In genomic region chr21:45010860-45011259, GRCh38 we compare ENCODE assay signal across 1 cellular context.
TF ChIP-seq lines count a peak whose summit lies in the region.

No MANE protein-coding gene starts in this region.

TF ChIP-seq in IMR-90, 13 proteins besides CTCF, POLR2A, EP300 and RAD21:
- TF ChIP-seq ELK1 (IDR thresholded peaks at IDR 0.05; ENCODE audit: borderline replicate concordance, low read depth, low read length) (no peak), RFX5 (IDR thresholded peaks at IDR 0.05; ENCODE audit: low read depth, low read length) (no peak), CEBPB (IDR thresholded peaks at IDR 0.05; ENCODE audit: low read depth, low read length) (no peak), CHD1 (IDR thresholded peaks at IDR 0.05; ENCODE audit: low read depth, low read length) (no peak), MXI1 (IDR thresholded peaks at IDR 0.05; ENCODE audit: borderline replicate concordance, low read depth, low read length) (no peak), NFE2L2 (IDR thresholded peaks at IDR 0.05; ENCODE audit: low read depth, low read length) (no peak), BHLHE40 (IDR thresholded peaks at IDR 0.05; ENCODE audit: low read depth, low read length) (no peak), RCOR1 (IDR thresholded peaks at IDR 0.05; ENCODE audit: insufficient replicate concordance, low read length) (no peak), FOS (IDR thresholded peaks at IDR 0.05; ENCODE audit: low read depth, low read length) (no peak), MAFK (IDR thresholded peaks at IDR 0.05; ENCODE audit: low read depth, low read length) (no peak), MAZ (IDR thresholded peaks at IDR 0.05; ENCODE audit: borderline replicate concordance, low read depth, low read length) (no peak), USF2 (IDR thresholded peaks at IDR 0.05; ENCODE audit: low read depth, low read length) (no peak), SMC3 (IDR thresholded peaks at IDR 0.05; ENCODE audit: low read depth, low read length) (no peak)
